In genomic region chr1:150165622-150166612, GRCh38 we compare ENCODE assay signal across 1 cellular context.
TF ChIP-seq lines count a peak whose summit lies in the region.

No MANE protein-coding gene starts in this region.

TF ChIP-seq in K562, 482 proteins besides CTCF, POLR2A, EP300 and RAD21 (continued from another document and continues in another):
- TF ChIP-seq ZNF318 (IDR thresholded peaks at IDR 0.05; ENCODE audit: borderline replicate concordance in 1 of 2, low read depth in 1 of 2) (no peak), UBTF (IDR thresholded peaks at IDR 0.05; ENCODE audit: borderline replicate concordance in 1 of 2, low read depth in 2 of 2, low read length in 2 of 2) (no peak), MCM7 (IDR thresholded peaks at IDR 0.05) (no peak), BCL6 (CRISPR knock-in tag; IDR thresholded peaks at IDR 0.05) (no peak), ZNF133 (CRISPR knock-in tag; IDR thresholded peaks at IDR 0.05) (no peak), ZNF280A (IDR thresholded peaks at IDR 0.05; ENCODE audit: low read depth, partially characterized antibody) (no peak), POU5F1 (IDR thresholded peaks at IDR 0.05; ENCODE audit: borderline replicate concordance, low read depth, low read length, partially characterized antibody) (no peak), COPS2 (conservative IDR thresholded peaks at IDR 0.05) (no peak), ZNF436 (CRISPR knock-in tag; IDR thresholded peaks at IDR 0.05) (no peak), SUPT5H (IDR thresholded peaks at IDR 0.05) (no peak), E2F3 (CRISPR knock-in tag; IDR thresholded peaks at IDR 0.05) (no peak), JUND (IDR thresholded peaks at IDR 0.05; ENCODE audit: borderline replicate concordance, low read depth, low read length) (0 out of 2 replicates have a peak, but pooled peaks have one; percentile 22), JUND (tag; IDR thresholded peaks at IDR 0.05; ENCODE audit: borderline replicate concordance, low read depth, low read length) (peak; percentile 29; the same call in 2 of the 3 replicates), ZNF668 (CRISPR knock-in tag; IDR thresholded peaks at IDR 0.05) (peak; percentile 66; the same call in 1 of the 2 replicates), HMBOX1 (IDR thresholded peaks at IDR 0.05) (no peak), NRF1 (conservative IDR thresholded peaks at IDR 0.05 in 1 of 2, IDR thresholded peaks at IDR 0.05 in 1 of 2) (no peak), GTF3C2 (IDR thresholded peaks at IDR 0.05; ENCODE audit: borderline replicate concordance, extremely low read depth, insufficient read length) (no peak), BRF1 (IDR thresholded peaks at IDR 0.05; ENCODE audit: borderline replicate concordance, extremely low read depth, insufficient read length) (no peak), SIRT6 (IDR thresholded peaks at IDR 0.05; ENCODE audit: low read depth, low read length) (no peak), MAZ (CRISPR knock-in tag; conservative IDR thresholded peaks at IDR 0.05 in 1 of 2, IDR thresholded peaks at IDR 0.05 in 1 of 2) (peak in 1 of 2 experiments; percentile 59; a peak in 2 of 4 replicates), ATF3 (IDR thresholded peaks at IDR 0.05) (no peak), ATF3 (CRISPR knock-in tag; conservative IDR thresholded peaks at IDR 0.05) (no peak), MCM2 (IDR thresholded peaks at IDR 0.05; ENCODE audit: low read depth) (no peak), PYGO2 (tag; IDR thresholded peaks at IDR 0.05) (0 out of 2 replicates have a peak, but pooled peaks have one; percentile 14), TSHZ1 (CRISPR knock-in tag; IDR thresholded peaks at IDR 0.05) (no peak), ZNF518B (CRISPR knock-in tag; IDR thresholded peaks at IDR 0.05) (no peak), PHTF2 (CRISPR knock-in tag; IDR thresholded peaks at IDR 0.05) (no peak)
